Comparison of ENCODE assay signal across 1 cellular context in genomic region chr5:32100230-32100629, GRCh38.
TF ChIP-seq lines count a peak whose summit lies in the region.

No MANE protein-coding gene starts in this region.

TF ChIP-seq in GM12878, 131 proteins besides CTCF, POLR2A, EP300 and RAD21 (continued from another document):
- no peak for TF ChIP-seq ATF2 (IDR thresholded peaks at IDR 0.05; ENCODE audit: low read length)
- no peak for TF ChIP-seq MAX (IDR thresholded peaks at IDR 0.05; ENCODE audit: low read depth, low read length)
- no peak for TF ChIP-seq STAT3 (IDR thresholded peaks at IDR 0.05; ENCODE audit: low read depth, low read length)
- TF ChIP-seq, protein P1, sequence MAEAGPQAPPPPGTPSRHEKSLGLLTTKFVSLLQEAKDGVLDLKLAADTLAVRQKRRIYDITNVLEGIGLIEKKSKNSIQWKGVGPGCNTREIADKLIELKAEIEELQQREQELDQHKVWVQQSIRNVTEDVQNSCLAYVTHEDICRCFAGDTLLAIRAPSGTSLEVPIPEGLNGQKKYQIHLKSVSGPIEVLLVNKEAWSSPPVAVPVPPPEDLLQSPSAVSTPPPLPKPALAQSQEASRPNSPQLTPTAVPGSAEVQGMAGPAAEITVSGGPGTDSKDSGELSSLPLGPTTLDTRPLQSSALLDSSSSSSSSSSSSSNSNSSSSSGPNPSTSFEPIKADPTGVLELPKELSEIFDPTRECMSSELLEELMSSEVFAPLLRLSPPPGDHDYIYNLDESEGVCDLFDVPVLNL (IDR thresholded peaks at IDR 0.05; ENCODE audit: low read depth, low read length), result no peak
